In genomic region chr15:75737713-75738646, GRCh38 we compare ENCODE assay signal across 8 cellular contexts. TPM values are rescaled to one million over a fixed set of nuclear protein-coding genes. Genes with fewer than 3 reads are reported as not detected.
DNase-seq lines count a peak whose midpoint lies in the region; ATAC-seq and TF ChIP-seq lines count a peak whose summit lies in the region.
"Not testable (repeated sequence)": the region's sequence is repeated elsewhere in the genome, so short reads cannot be mapped to it uniquely, and the experiment has no call there.

No MANE protein-coding gene starts in this region.

- H3K9ac ChIP-seq in BLaER1 treated with 17β-estradiol and CSF1 and Interleukin-3, amounts not matched to agents 10 nM and 100 nM: peak overlapping the region; percentile 75 to 89 (median 83)
- peak overlapping the region; percentile 85 for H3K9ac ChIP-seq in SK-N-SH

- peaks cover 0 to 13% (median 10%) of the 10 kb centered on the region in 11 experiments; a peak in 18 of 22 replicates for H3K9me3 ChIP-seq in BLaER1 treated with 17β-estradiol and CSF1 and Interleukin-3, amounts not matched to agents 10 nM and 100 nM (replicated peaks in 1 of 11)
- H3K9me3 ChIP-seq in SK-N-SH, gastroesophageal sphincter: not testable (repeated sequence)

- TF ChIP-seq CTCF in SK-N-SH (IDR thresholded peaks at IDR 0.05); astrocyte of the cerebellum (IDR thresholded peaks at IDR 0.05; ENCODE audit: low read depth, low read length, missing control alignments); gastroesophageal sphincter (IDR thresholded peaks at IDR 0.05); mesothelial cell of epicardium (IDR thresholded peaks at IDR 0.05; ENCODE audit: unreplicated experiment): not testable (repeated sequence)

- H3K27ac Mint-ChIP-seq in mesothelial cell of epicardium: not testable (repeated sequence)

- not testable (repeated sequence) for H3F3A ChIP-seq in SK-N-SH (replicated peaks; ENCODE audit: insufficient read depth)

- CTCF ChIA-PET in SK-N-SH (lab: Yijun Ruan, JAX): interaction anchor here (0.9 to 2.0 kb wide), 6 partner anchors 13 to 69 kb away, joined by 3 to 7 read pairs (median 4); no protein-coding TSS in a partner anchor

- peak in 1 of 2 donors; percentile 18 for TF ChIP-seq POLR2A in gastroesophageal sphincter (IDR thresholded peaks at IDR 0.05)

- WGBS in SK-N-SH (ENCODE audit: low lambda C conversion rate): 31% methylated on average over 11 of the region's 49 CpGs
- WGBS in gastroesophageal sphincter (ENCODE audit: low coverage in 1 of 2), 2 donors: 4 to 5% methylated on average over 4 to 16 of the region's 49 CpGs

- not testable (repeated sequence) for H3K36me3 Mint-ChIP-seq in mesothelial cell of epicardium

- H3K27ac ChIP-seq in BLaER1 treated with 17β-estradiol and CSF1 and Interleukin-3, amounts not matched to agents 10 nM and 100 nM: peak overlapping the region; percentile 51 to 75 (median 73); a peak in 21 of 22 replicates
- not testable (repeated sequence) for H3K27ac ChIP-seq in SK-N-SH (ENCODE audit: low read depth in 2 of 2, low read length in 1 of 2)
- H3K27ac ChIP-seq in gastroesophageal sphincter (peak overlapping the region in 3 of 4 donors; percentile 38 to 86 (median 76)), skin epidermis (peak overlapping the region in 15 of 21 experiments; percentile 4 to 85 (median 60))

- TF ChIP-seq RAD21 in SK-N-SH (IDR thresholded peaks at IDR 0.05; ENCODE audit: low read length): not testable (repeated sequence)

- not testable (repeated sequence) for H3K36me3 ChIP-seq in BLaER1 treated with 17β-estradiol and CSF1 and Interleukin-3, amounts not matched to agents 10 nM and 100 nM; SK-N-SH (replicated peaks in 1 of 2; ENCODE audit: control insufficient read depth in 1 of 2, insufficient read depth in 2 of 2, low read length in 1 of 2); gastroesophageal sphincter

- ATAC-seq in GM19397 (IDR thresholded peaks at IDR 0.05; ENCODE audit: unreplicated experiment): peak; percentile 23
- peak; percentile 31 for ATAC-seq in HG03280 (IDR thresholded peaks at IDR 0.05; ENCODE audit: unreplicated experiment)
- peak; percentile 20 for ATAC-seq in gastroesophageal sphincter

- H3K4me1 ChIP-seq in BLaER1 treated with 17β-estradiol and CSF1 and Interleukin-3, amounts not matched to agents 10 nM and 100 nM: peaks cover 36 to 59% (median 56%) of the 10 kb centered on the region in 10 experiments
- H3K4me1 ChIP-seq in SK-N-SH (ENCODE audit: control insufficient read depth in 1 of 2, insufficient read depth in 2 of 2, low read depth in 1 of 2, low read length in 1 of 2) (peaks cover 0 to 12% of the 10 kb centered on the region in 2 experiments; a peak in 1 of 4 replicates), gastroesophageal sphincter (peaks cover 0 to 34% (median 2%) of the 10 kb centered on the region in 3 donors)

- H3K4me3 ChIP-seq in BLaER1 treated with 17β-estradiol and CSF1 and Interleukin-3, amounts not matched to agents 10 nM and 100 nM: peak overlapping the region; percentile 80 to 97 (median 88)
- H3K4me3 ChIP-seq in SK-N-SH (ENCODE audit: low read depth in 2 of 2, low read length in 1 of 2) (peak overlapping the region; percentile 86 to 94), astrocyte of the cerebellum (ENCODE audit: low read depth, low read length) (peak overlapping the region; percentile 74), gastroesophageal sphincter (peak overlapping the region; percentile 87 to 88), skin epidermis (peak overlapping the region; percentile 43 to 77 (median 54))

- not testable (repeated sequence) for H3K27me3 Mint-ChIP-seq in mesothelial cell of epicardium (ENCODE audit: low read depth)

- H3K79me2 ChIP-seq in SK-N-SH (ENCODE audit: insufficient read depth): not testable (repeated sequence)

- peak overlapping the region; percentile 98 to 100 (median 99) for H3K4me2 ChIP-seq in BLaER1 treated with 17β-estradiol and CSF1 and Interleukin-3, amounts not matched to agents 10 nM and 100 nM
- H3K4me2 ChIP-seq in SK-N-SH: peak overlapping the region; percentile 100

- H3K4me1 Mint-ChIP-seq in mesothelial cell of epicardium: peaks cover 31% of the 10 kb centered on the region

- H4K20me1 ChIP-seq in BLaER1 treated with 17β-estradiol and CSF1 and Interleukin-3, amounts not matched to agents 10 nM and 100 nM: peaks cover 0 to 12% (median 0%) of the 10 kb centered on the region in 11 experiments; a peak in 3 of 22 replicates
- not testable (repeated sequence) for H4K20me1 ChIP-seq in SK-N-SH (ENCODE audit: insufficient read depth)

- not testable (repeated sequence) for DNase-seq in SK-N-SH; astrocyte of the cerebellum (ENCODE audit: low read depth); mesothelial cell of epicardium (ENCODE audit: low spot score in 2 of 2, unreplicated experiment in 2 of 2)

- H3K9me2 ChIP-seq in SK-N-SH: not testable (repeated sequence)

- POLR2A ChIA-PET in SK-N-SH (lab: Yijun Ruan, JAX): interaction anchor here (0.9 to 1.0 kb wide), 2 partner anchors 14 to 44 kb away, joined by 3 to 5 read pairs; a partner anchor contains a TSS

- H3K9me3 Mint-ChIP-seq in mesothelial cell of epicardium: not testable (repeated sequence)

- H3K27me3 ChIP-seq in BLaER1 treated with 17β-estradiol and CSF1 and Interleukin-3, amounts not matched to agents 10 nM and 100 nM; SK-N-SH (ENCODE audit: insufficient read depth); gastroesophageal sphincter: not testable (repeated sequence)

- in situ Hi-C loops in astrocyte of the cerebellum (cut with HindIII; ENCODE audit: low sequenced_read_pairs): not testable (repeated sequence)

- H3K4me3 Mint-ChIP-seq in mesothelial cell of epicardium: peak overlapping the region; percentile 85

- TF ChIP-seq EP300 in SK-N-SH (IDR thresholded peaks at IDR 0.05; ENCODE audit: borderline replicate concordance in 1 of 2, low read depth in 1 of 2, low read length in 1 of 2); gastroesophageal sphincter (IDR thresholded peaks at IDR 0.05): not testable (repeated sequence)

- H2AFZ ChIP-seq in SK-N-SH (ENCODE audit: low read depth): peak overlapping the region; percentile 99

TF ChIP-seq in SK-N-SH, 30 proteins besides CTCF, POLR2A, EP300 and RAD21:
- TF ChIP-seq POLR2AphosphoS5 (IDR thresholded peaks at IDR 0.05; ENCODE audit: low read depth, low read length): 0 out of 2 replicates have a peak, but pooled peaks have one; percentile 39

RNA-seq across cellular contexts. Expression of gene CSPG4, which starts 25.3 kb away (rescaled TPM):
- 0.28 and 0.35 TPM in 2 replicates for polyA plus RNA-seq in SK-N-SH (2012; rRNA removed)
- polyA plus RNA-seq in SK-N-SH (2012; cell fraction: cytosol; rRNA removed): 0.08 and 0.17 TPM in 2 replicates
- polyA plus RNA-seq in SK-N-SH (2012; cell fraction: nucleus; rRNA removed): 0.70 TPM in 2 replicates
- total RNA-seq in gastroesophageal sphincter: 100 to 1,000 TPM in 3 of 4 donors, 10 to 100 TPM in 1; 98.7 to 396 (median 151) TPM
- 11.3 to 11.8 TPM (median 11.4 TPM) in 3 replicates for total RNA-seq in mesothelial cell of epicardium
